ENCODE assay signal across 10 cellular contexts in genomic region chr18:57780318-57781127, GRCh38. TPM values are rescaled to one million over a fixed set of nuclear protein-coding genes. Genes with fewer than 3 reads are reported as not detected.
A peak's percentile ranks its signal among the peaks of the same experiment; 100 is the strongest.
DNase-seq lines count a peak whose midpoint lies in the region; ATAC-seq, FAIRE-seq and TF ChIP-seq lines count a peak whose summit lies in the region.
"Had no signal": no experiment of that assay in that cellular context is flagged by ENCODE, and none has a peak within 500 bp of the region (broad histone marks: within the 10 kb centered on the region; RNA-seq: fewer than 3 reads in every experiment).

No MANE protein-coding gene starts in this region.

- no peaks in the 10 kb centered on the region for H3K9me3 Mint-ChIP-seq in T-cell
- H3K9me3 Mint-ChIP-seq: activated naive CD4-positive, alpha-beta T cell treated with anti-CD3 and anti-CD28 coated beads, Interleukin-2, amount 50 U/mL, for 24 hours had no signal

- no peaks in the 10 kb centered on the region for H3K9me3 ChIP-seq in heart left ventricle
- H3K9me3 ChIP-seq in small intestine (ENCODE audit: control insufficient read depth, low read depth): no peaks in the 10 kb centered on the region

- CTCF ChIA-PET in T-cell (lab: Charles Lee): no interaction called here

- ATAC-seq in heart left ventricle: peak; percentile 17 to 65 (median 46)
- no peak for ATAC-seq in Right ventricle myocardium inferior
- no peak for ATAC-seq in T-cell (replicated peaks in 1 of 4)

- H3K27me3 ChIP-seq in heart left ventricle: no peaks in the 10 kb centered on the region
- no peaks in the 10 kb centered on the region for H3K27me3 ChIP-seq in H7 (ENCODE audit: control insufficient read depth, insufficient read depth, low read length)
- H3K27me3 ChIP-seq in small intestine (ENCODE audit: control insufficient read depth in 2 of 2, insufficient read depth in 2 of 2, low read length in 2 of 2): no peaks in the 10 kb centered on the region

- FAIRE-seq in small intestine (lab: Jason Lieb, UNC): no peak
- FAIRE-seq: G401.6 had no signal

- H3K27ac ChIP-seq in heart left ventricle: peak overlapping the region; percentile 31 to 86 (median 72)
- H3K27ac ChIP-seq in small intestine (ENCODE audit: low read depth in 1 of 2, low read length in 1 of 2): peak overlapping the region in 1 of 2 donors; percentile 80

- TF ChIP-seq CTCF in heart left ventricle (IDR thresholded peaks at IDR 0.05): no peak

- H3K4me3 ChIP-seq in heart left ventricle: peak overlapping the region in 2 of 12 donors; percentile 5 to 11
- no peak overlapping the region for H3K4me3 ChIP-seq in H7 (ENCODE audit: insufficient read depth, low read depth, low read length)
- no peak overlapping the region for H3K4me3 ChIP-seq in small intestine (ENCODE audit: low read depth in 1 of 2, low read length in 2 of 2)

- POLR2A ChIA-PET in T-cell (lab: Charles Lee): interaction anchor here in 1 of 2 donors (0.7 kb wide), 1 partner anchor 46 kb away, joined by 3 read pairs; no protein-coding TSS in a partner anchor

- peaks cover 10% of the 10 kb centered on the region for H3K36me3 Mint-ChIP-seq in T-cell

- intact Hi-C loops in heart left ventricle (cut with DNase I): no loop called here
- intact Hi-C loops in Right ventricle myocardium inferior (cut with DNase I): no loop called here

- H3K36me3 ChIP-seq in heart left ventricle (no peaks in the 10 kb centered on the region), H7 (replicated peaks; ENCODE audit: control insufficient read depth, insufficient read depth, low read length) (no peaks in the 10 kb centered on the region), small intestine (ENCODE audit: control insufficient read depth in 2 of 2, insufficient read depth in 2 of 2, low read length in 2 of 2) (no peaks in the 10 kb centered on the region)

- H3K4me1 ChIP-seq in heart left ventricle: peaks cover 0 to 86% (median 65%) of the 10 kb centered on the region in 12 donors
- peaks cover 7 to 14% of the 10 kb centered on the region in 2 donors for H3K4me1 ChIP-seq in small intestine (ENCODE audit: control insufficient read depth in 2 of 2, insufficient read depth in 1 of 2, low read depth in 1 of 2, low read length in 1 of 2)

- no peak overlapping the region for H3K4me3 Mint-ChIP-seq in T-cell
- H3K4me3 Mint-ChIP-seq: activated naive CD4-positive, alpha-beta T cell treated with anti-CD3 and anti-CD28 coated beads, Interleukin-2, amount 50 U/mL, for 24 hours had no signal

- H3K27ac Mint-ChIP-seq in T-cell: no peak overlapping the region
- H3K27ac Mint-ChIP-seq: activated naive CD4-positive, alpha-beta T cell treated with anti-CD3 and anti-CD28 coated beads, Interleukin-2, amount 50 U/mL, for 24 hours had no signal

- DNase-seq in heart left ventricle: peak in 2 of 5 donors; percentile 42 to 48
- no peak for DNase-seq in Right ventricle myocardium inferior (ENCODE audit: missing footprints)
- peak; percentile 49 for DNase-seq in HT-29 (ENCODE audit: low spot score)
- DNase-seq in astrocyte of the hippocampus (ENCODE audit: low read depth, low spot score): peak; percentile 87
- DNase-seq in lung microvascular endothelial cell (ENCODE audit: low read depth in 2 of 2): peak; percentile 86 to 93
- no peak for DNase-seq in T-cell
- no peak for DNase-seq in H7
- no peak for DNase-seq in small intestine

- TF ChIP-seq POLR2A in heart left ventricle (IDR thresholded peaks at IDR 0.05): peak in 1 of 2 donors; percentile 33

- WGBS in heart left ventricle, 4 donors: 34 to 51% (median 43%) methylated on average over 6 of the region's 6 CpGs
- WGBS in small intestine, 3 donors: 15 to 19% (median 17%) methylated on average over 6 of the region's 6 CpGs

- H3K27me3 Mint-ChIP-seq in T-cell: no peaks in the 10 kb centered on the region
- H3K27me3 Mint-ChIP-seq: activated naive CD4-positive, alpha-beta T cell treated with anti-CD3 and anti-CD28 coated beads, Interleukin-2, amount 50 U/mL, for 24 hours had no signal

- peaks cover 7 to 17% (median 7%) of the 10 kb centered on the region in 3 donors for H3K4me1 Mint-ChIP-seq in T-cell

RNA-seq across cellular contexts. Expression of gene ATP8B1, which starts 22.6 kb away (rescaled TPM):
- total RNA-seq in heart left ventricle: 10 to 100 TPM in 1 of 9 donors, 1 to 10 TPM in 8; 5.3 to 12.8 (median 6.5) TPM
- polyA plus RNA-seq in heart left ventricle: 1 to 10 TPM; 3.0 to 3.7 TPM
- total RNA-seq in Right ventricle myocardium inferior: 5.0 TPM
- total RNA-seq in HT-29 (2014; rRNA removed; shearing (Covaris generic)): 25.8 and 34.0 TPM in 2 replicates
- 10.5 and 33.3 TPM in 2 replicates for total RNA-seq in lung microvascular endothelial cell
- total RNA-seq in T-cell: under 1 TPM in 3 of 5 donors, not detected in 2; 0.35 to 0.46 (median 0.44) TPM
- 1.4 and 2.4 TPM in 2 replicates for total RNA-seq in H7 (2014; rRNA removed; shearing (Covaris generic))
- polyA plus RNA-seq in small intestine: 10 to 100 TPM; 25.5 to 57.1 (median 28.4) TPM

Comparison
In these comparisons a context has a peak if more than half of its experiments do, and no peak if none do; other contexts are left out.
1. ATAC-seq: peak in heart left ventricle (4 of 4); none in Right ventricle myocardium inferior (single experiment) and T-cell (0 of 4).
2. DNase-seq: peak in HT-29 (single experiment), astrocyte of the hippocampus (single experiment) and lung microvascular endothelial cell (2 of 2); none in Right ventricle myocardium inferior (single experiment), T-cell (0 of 34), H7 (single experiment) and small intestine (single experiment).